In the genomic region with DNA sequence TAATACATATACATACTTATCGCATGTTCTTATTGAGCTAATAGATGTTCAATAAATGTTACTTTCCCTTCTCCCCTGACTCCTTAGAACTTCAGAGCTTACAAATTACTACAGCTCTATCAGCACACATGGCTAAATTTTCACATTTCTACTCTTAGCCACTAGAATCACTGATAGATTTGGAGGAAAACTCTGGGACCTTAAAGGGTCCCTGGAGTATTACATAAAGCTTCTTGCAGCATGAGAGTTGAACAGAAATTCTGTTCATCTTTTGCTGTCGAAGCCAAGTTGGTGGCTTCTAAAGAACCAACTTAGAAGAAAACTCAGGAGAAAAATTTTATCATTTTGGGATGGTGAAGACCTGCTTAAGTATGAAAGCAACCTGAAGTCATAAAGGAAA, we compare ENCODE assay signal across 11 cellular contexts. TPM values are rescaled to one million over a fixed set of nuclear protein-coding genes. Genes with fewer than 3 reads are reported as not detected.
A peak's percentile ranks its signal among the peaks of the same experiment; 100 is the strongest.
DNase-seq lines count a peak whose midpoint lies in the region; ATAC-seq and TF ChIP-seq lines count a peak whose summit lies in the region.
"Had no signal": no experiment of that assay in that cellular context is flagged by ENCODE, and none has a peak within 500 bp of the region (broad histone marks: within the 10 kb centered on the region; RNA-seq: fewer than 3 reads in every experiment).

No MANE protein-coding gene starts in this region.

- intact Hi-C loops in A673 (cut with micrococcal nuclease; ENCODE audit: unreplicated experiment) (loop anchor here (1.0 kb wide), 1 partner anchor 9 kb away; no protein-coding TSS in a partner anchor), PC-3 (cut with micrococcal nuclease) (no loop called here)

- 93 to 100% methylated on average over 1 to 2 of the region's 2 CpGs for WGBS in endodermal cell (ENCODE audit: insufficient coverage in 1 of 2, insufficient read length in 1 of 2), 2 experiments

- H3F3A ChIP-seq in PC-3 (ENCODE audit: low read length, unreplicated experiment), result peaks cover 3% of the 10 kb centered on the region

- H3K9me3 Mint-ChIP-seq in endodermal cell, result peaks cover 4% of the 10 kb centered on the region
- H3K9me3 Mint-ChIP-seq: WTC11 had no signal

- no peaks in the 10 kb centered on the region for H3K9me3 ChIP-seq in A673 (ENCODE audit: low read depth, low read length, poor library complexity, severe bottlenecking)
- H3K9me3 ChIP-seq in PC-3 (ENCODE audit: low read length), result no peaks in the 10 kb centered on the region
- no peaks in the 10 kb centered on the region for H3K9me3 ChIP-seq in endodermal cell (ENCODE audit: control insufficient read depth, low read length)
- H3K9me3 ChIP-seq in osteoblast (ENCODE audit: low read depth, low read length), result no peaks in the 10 kb centered on the region

- H2AFZ ChIP-seq in PC-3 (ENCODE audit: low read length) (no peak overlapping the region), osteoblast (ENCODE audit: low read length) (no peak overlapping the region)

- no peak overlapping the region for H3K27ac Mint-ChIP-seq in endodermal cell
- H3K27ac Mint-ChIP-seq: activated naive CD8-positive, alpha-beta T cell treated with anti-CD3 and anti-CD28 coated beads, Interleukin-2, amount 10 ng/mL, durations not matched to agents 7 days and 5 days; WTC11 had no signal

- H3K4me1 ChIP-seq in A673 (ENCODE audit: insufficient read depth, low read length, poor library complexity, severe bottlenecking), result peaks cover 34% of the 10 kb centered on the region
- H3K4me1 ChIP-seq in PC-3 (ENCODE audit: insufficient read depth, low read length), result peaks cover 33% of the 10 kb centered on the region
- H3K4me1 ChIP-seq in endodermal cell (ENCODE audit: control insufficient read depth, insufficient read depth, low read length), result no peaks in the 10 kb centered on the region
- peaks cover 42% of the 10 kb centered on the region for H3K4me1 ChIP-seq in osteoblast (ENCODE audit: insufficient read depth, low read length)

- peaks cover 11% of the 10 kb centered on the region for H4K20me1 ChIP-seq in PC-3 (ENCODE audit: low read length)
- peaks cover 60% of the 10 kb centered on the region for H4K20me1 ChIP-seq in osteoblast (ENCODE audit: insufficient read depth, low read length)

- H3K36me3 ChIP-seq in A673 (ENCODE audit: insufficient read depth, low read length, poor library complexity, severe bottlenecking), result no peaks in the 10 kb centered on the region
- no peaks in the 10 kb centered on the region for H3K36me3 ChIP-seq in PC-3 (ENCODE audit: low read depth, low read length)
- no peaks in the 10 kb centered on the region for H3K36me3 ChIP-seq in endodermal cell (ENCODE audit: control insufficient read depth, insufficient read depth, low read length)
- H3K36me3 ChIP-seq in osteoblast (ENCODE audit: insufficient read depth, low read length), result peaks cover 10% of the 10 kb centered on the region

- H3K9ac ChIP-seq in PC-3 (ENCODE audit: low read length) (no peak overlapping the region), endodermal cell (ENCODE audit: extremely low read depth, low read length, poor library complexity, severe bottlenecking) (no peak overlapping the region)

- peaks cover 97% of the 10 kb centered on the region for H3K79me2 ChIP-seq in PC-3 (ENCODE audit: low read length)
- peaks cover 96% of the 10 kb centered on the region for H3K79me2 ChIP-seq in osteoblast (ENCODE audit: insufficient read depth, low read length)

- CTCF ChIA-PET in A673 (lab: Charles Lee) (interaction anchor here (0.6 to 0.7 kb wide), 2 partner anchors 9 to 75 kb away, joined by 3 to 5 read pairs; no protein-coding TSS in a partner anchor), PC-3 (lab: Charles Lee) (no interaction called here), HEK293T (lab: Yijun Ruan, JAX) (interaction anchor here (0.6 kb wide), 1 partner anchor 322 kb away, joined by 3 read pairs; a partner anchor contains a TSS)

- H3K36me3 Mint-ChIP-seq in endodermal cell (ENCODE audit: low read depth), result peaks cover 10% of the 10 kb centered on the region
- H3K36me3 Mint-ChIP-seq: WTC11 had no signal

- H3K27me3 Mint-ChIP-seq in endodermal cell (ENCODE audit: insufficient read depth), result no peaks in the 10 kb centered on the region
- H3K27me3 Mint-ChIP-seq: activated naive CD8-positive, alpha-beta T cell treated with anti-CD3 and anti-CD28 coated beads, Interleukin-2, amount 10 ng/mL, durations not matched to agents 7 days and 5 days had no signal

- peak overlapping the region; percentile 88 for H3K27ac ChIP-seq in A673 (ENCODE audit: low read depth, low read length, poor library complexity, severe bottlenecking)
- peak overlapping the region; percentile 50 for H3K27ac ChIP-seq in PC-3 (ENCODE audit: low read length)
- H3K27ac ChIP-seq in endodermal cell (ENCODE audit: low read depth, low read length), result no peak overlapping the region
- H3K27ac ChIP-seq in osteoblast (ENCODE audit: low read depth, low read length), result peak overlapping the region; percentile 59

- H3K27me3 ChIP-seq in A673 (replicated peaks; ENCODE audit: insufficient read depth, low read depth, low read length, poor library complexity), result no peaks in the 10 kb centered on the region
- no peaks in the 10 kb centered on the region for H3K27me3 ChIP-seq in PC-3 (ENCODE audit: low read length)
- H3K27me3 ChIP-seq in endodermal cell (ENCODE audit: control insufficient read depth, insufficient read depth, low read length, poor library complexity, severe bottlenecking), result no peaks in the 10 kb centered on the region
- no peaks in the 10 kb centered on the region for H3K27me3 ChIP-seq in osteoblast (ENCODE audit: insufficient read depth, low read length)

- TF ChIP-seq CTCF in A673 (conservative IDR thresholded peaks at IDR 0.05; ENCODE audit: low read depth, low read length) (no peak), PC-3 (conservative IDR thresholded peaks at IDR 0.05; ENCODE audit: low read depth, low read length) (no peak), endodermal cell (conservative IDR thresholded peaks at IDR 0.05) (no peak), osteoblast (IDR thresholded peaks at IDR 0.05; ENCODE audit: extremely low read depth, low read depth, low read length) (no peak)

- DNase-seq in A673 (ENCODE audit: low spot score) (peak; percentile 56), PC-3 (no peak), endodermal cell (peak; percentile 15), osteoblast (ENCODE audit: insufficient read length, low spot score, missing footprints) (no peak), COLO829 (ENCODE audit: low spot score) (no peak), HEK293T (ENCODE audit: extremely low spot score) (no peak), NCI-H2227 treated with DMSO at 0.1 percent for 48 hours (lab: John Stamatoyannopoulos, UW) (no peak)
- DNase-seq: activated naive CD8-positive, alpha-beta T cell treated with anti-CD3 and anti-CD28 coated beads, Interleukin-2, amount 10 ng/mL, durations not matched to agents 7 days and 5 days; MM.1S had no signal

- H3K4me2 ChIP-seq in PC-3 (ENCODE audit: low read length), result peak overlapping the region; percentile 79
- peak overlapping the region; percentile 66 for H3K4me2 ChIP-seq in osteoblast (ENCODE audit: insufficient read depth, low read length)

- no peak overlapping the region for H3K4me3 Mint-ChIP-seq in endodermal cell
- H3K4me3 Mint-ChIP-seq: activated naive CD8-positive, alpha-beta T cell treated with anti-CD3 and anti-CD28 coated beads, Interleukin-2, amount 10 ng/mL, durations not matched to agents 7 days and 5 days; WTC11 had no signal

- POLR2A ChIA-PET in A673 (lab: Charles Lee; ENCODE audit: low non-redundant PET), result interaction anchor here (0.6 to 1.2 kb wide), 2 partner anchors 17 to 127 kb away, joined by 3 read pairs; a partner anchor contains a TSS
- POLR2A ChIA-PET in PC-3 (lab: Charles Lee; ENCODE audit: unreplicated experiment), result interaction anchor here (0.6 kb wide), 2 partner anchors 127 to 1319 kb away, joined by 3 to 15 read pairs; no protein-coding TSS in a partner anchor
- POLR2A ChIA-PET in HEK293T (lab: Yijun Ruan, JAX), result interaction anchor here (0.7 to 2.2 kb wide), 7 partner anchors 8 to 139 kb away, joined by 3 to 14 read pairs (median 3); a partner anchor contains a TSS

- BruUV-seq in A673 (replicated peaks; lab: Mats Ljungman, UMichigan) (no TSS peak), PC-3 (replicated peaks; lab: Mats Ljungman, UMichigan) (no TSS peak)

- H3K4me3 ChIP-seq in A673 (ENCODE audit: low read depth, low read length, poor library complexity, severe bottlenecking), result peak overlapping the region; percentile 29
- H3K4me3 ChIP-seq in PC-3 (ENCODE audit: low read length), result no peak overlapping the region; the same call in 1 of the 2 replicates
- H3K4me3 ChIP-seq in endodermal cell (ENCODE audit: low read length), result no peak overlapping the region
- H3K4me3 ChIP-seq in osteoblast (ENCODE audit: insufficient read depth, low read length), result peak overlapping the region; percentile 24

- H3K4me1 Mint-ChIP-seq in endodermal cell, result peaks cover 8% of the 10 kb centered on the region

- ATAC-seq in PC-3 (0 out of 2 replicates have a peak, but pooled peaks have one; percentile 6), esophagus mucosa (no peak)
- ATAC-seq: WTC11 had no signal

- no peaks in the 10 kb centered on the region for H3K9me2 ChIP-seq in PC-3 (replicated peaks; ENCODE audit: low read length)

TF ChIP-seq in HEK293T, 16 proteins besides CTCF, POLR2A, EP300 and RAD21 (continues in another document):
- TF ChIP-seq, protein P1, sequence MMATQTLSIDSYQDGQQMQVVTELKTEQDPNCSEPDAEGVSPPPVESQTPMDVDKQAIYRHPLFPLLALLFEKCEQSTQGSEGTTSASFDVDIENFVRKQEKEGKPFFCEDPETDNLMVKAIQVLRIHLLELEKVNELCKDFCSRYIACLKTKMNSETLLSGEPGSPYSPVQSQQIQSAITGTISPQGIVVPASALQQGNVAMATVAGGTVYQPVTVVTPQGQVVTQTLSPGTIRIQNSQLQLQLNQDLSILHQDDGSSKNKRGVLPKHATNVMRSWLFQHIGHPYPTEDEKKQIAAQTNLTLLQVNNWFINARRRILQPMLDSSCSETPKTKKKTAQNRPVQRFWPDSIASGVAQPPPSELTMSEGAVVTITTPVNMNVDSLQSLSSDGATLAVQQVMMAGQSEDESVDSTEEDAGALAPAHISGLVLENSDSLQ (IDR thresholded peaks at IDR 0.05), result no peak
- TF ChIP-seq FOXM1 (IDR thresholded peaks at IDR 0.05; ENCODE audit: borderline replicate concordance) (no peak), ZNF384 (IDR thresholded peaks at IDR 0.05) (no peak), FOXK2 (IDR thresholded peaks at IDR 0.05) (no peak), LEF1 (IDR thresholded peaks at IDR 0.05; ENCODE audit: borderline replicate concordance) (no peak), SUZ12 (IDR thresholded peaks at IDR 0.05) (no peak), CTBP1 (IDR thresholded peaks at IDR 0.05; ENCODE audit: borderline replicate concordance) (no peak), ARNT (IDR thresholded peaks at IDR 0.05) (no peak), L3MBTL2 (conservative IDR thresholded peaks at IDR 0.05) (no peak), FOXA1 (IDR thresholded peaks at IDR 0.05) (no peak), BHLHE40 (IDR thresholded peaks at IDR 0.05; ENCODE audit: borderline replicate concordance) (no peak), ELF4 (IDR thresholded peaks at IDR 0.05) (no peak)

RNA-seq across cellular contexts. Expression of a gene that starts 15.5 kb away (rescaled TPM):
- total RNA-seq in A673 (2021), result 31.0 and 32.0 TPM in 2 replicates
- total RNA-seq in PC-3 (2014; rRNA removed), result 14.8 and 23.1 TPM in 2 replicates
- total RNA-seq in endodermal cell, result 10 to 100 TPM; 62.9 to 92.6 TPM
- 29.4 TPM for polyA plus RNA-seq in endodermal cell (2013, experiment 1 of 2)
- polyA plus RNA-seq in endodermal cell (2013, experiment 2 of 2), result 31.1 TPM
- 63.7 and 76.3 TPM in 2 replicates for total RNA-seq in osteoblast
- total RNA-seq in esophagus mucosa, result 50.9 TPM

Comparison
In these comparisons a context has a peak if more than half of its experiments do, and no peak if none do; other contexts are left out.
1. DNase-seq: peak in A673 (single experiment) and endodermal cell (single experiment); none in PC-3 (single experiment), osteoblast (single experiment), COLO829 (single experiment), HEK293T (single experiment) and NCI-H2227 treated with DMSO at 0.1 percent for 48 hours (single experiment).
2. H3K4me3 ChIP-seq: peak in A673 (single experiment) and osteoblast (single experiment); none in PC-3 (single experiment) and endodermal cell (single experiment).